8 cellular contexts compared by ENCODE assay signal in genomic region chr3:120349819-120350125, GRCh38. TPM values are rescaled to one million over a fixed set of nuclear protein-coding genes. Genes with fewer than 3 reads are reported as not detected.
DNase-seq lines count a peak whose midpoint lies in the region; ATAC-seq and TF ChIP-seq lines count a peak whose summit lies in the region.

No MANE protein-coding gene starts in this region.

- H3K36me3 ChIP-seq in H7 (replicated peaks; ENCODE audit: control insufficient read depth, insufficient read depth, low read length) (no peaks in the 10 kb centered on the region), ascending aorta (no peaks in the 10 kb centered on the region), suprapubic skin (no peaks in the 10 kb centered on the region)

- no peaks in the 10 kb centered on the region for H3K9me3 ChIP-seq in ascending aorta
- H3K9me3 ChIP-seq in suprapubic skin: no peaks in the 10 kb centered on the region

- intact Hi-C loops in ascending aorta (cut with DNase I): loop anchor here (1.0 to 10.0 kb wide), 7 partner anchors 69 to 395 kb away; partner anchors contain the start of genes GSK3B, GTF2E1, NDUFB4 and RABL3
- intact Hi-C loops in left colon (cut with DNase I, micrococcal nuclease): no loop called here

- TF ChIP-seq CTCF in AG09309 (IDR thresholded peaks at IDR 0.05; ENCODE audit: control insufficient read depth, insufficient read depth, low read depth, low read length, missing control alignments): no peak
- TF ChIP-seq CTCF in ascending aorta (IDR thresholded peaks at IDR 0.05): no peak
- TF ChIP-seq CTCF in suprapubic skin (IDR thresholded peaks at IDR 0.05): no peak

- H3K27me3 ChIP-seq in H7 (ENCODE audit: control insufficient read depth, insufficient read depth, low read length): no peaks in the 10 kb centered on the region
- H3K27me3 ChIP-seq in ascending aorta: no peaks in the 10 kb centered on the region
- no peaks in the 10 kb centered on the region for H3K27me3 ChIP-seq in suprapubic skin

- TF ChIP-seq POLR2A in suprapubic skin (IDR thresholded peaks at IDR 0.05): no peak

- no peak for DNase-seq in AG09309 (ENCODE audit: low read depth)
- DNase-seq in H7: peak; percentile 60
- DNase-seq in ascending aorta (ENCODE audit: low spot score in 2 of 2): no peak
- DNase-seq in left colon: no peak
- DNase-seq in suprapubic skin (ENCODE audit: low spot score in 2 of 2): no peak
- no peak for DNase-seq in hepatic stellate cell (ENCODE audit: low spot score)
- no peak for DNase-seq in NCI-H128 (lab: John Stamatoyannopoulos, UW; ENCODE audit: unreplicated experiment)
- DNase-seq in activated CD8-positive, alpha-beta memory T cell treated with anti-CD3 and anti-CD28 coated beads, Interleukin-2, amount 50 U/mL, for 4 hours: no peak

- ATAC-seq in left colon: peak; percentile 1

- peak overlapping the region; percentile 95 for H3K4me3 ChIP-seq in AG09309 (ENCODE audit: control insufficient read depth, low read depth, low read length)
- peak overlapping the region; percentile 90 for H3K4me3 ChIP-seq in H7 (ENCODE audit: insufficient read depth, low read depth, low read length)
- peak overlapping the region; percentile 89 to 96 for H3K4me3 ChIP-seq in ascending aorta
- H3K4me3 ChIP-seq in suprapubic skin: peak overlapping the region; percentile 84

- H3K27ac ChIP-seq in ascending aorta (peak overlapping the region; percentile 92 to 94), suprapubic skin (peak overlapping the region; percentile 91)

- peaks cover 0 to 14% of the 10 kb centered on the region in 2 donors for H3K4me1 ChIP-seq in ascending aorta
- H3K4me1 ChIP-seq in suprapubic skin: peaks cover 27% of the 10 kb centered on the region

- 8% methylated on average over 8 of the region's 8 CpGs for WGBS in suprapubic skin

- TF ChIP-seq EP300 in suprapubic skin (IDR thresholded peaks at IDR 0.05): no peak

RNA-seq across cellular contexts. Expression of gene LRRC58, which starts 0.6 kb away (rescaled TPM):
- total RNA-seq in H7 (2014; rRNA removed; shearing (Covaris generic)): 16.6 and 25.0 TPM in 2 replicates
- total RNA-seq in ascending aorta: 14.7 TPM
- 10 to 100 TPM; 11.3 to 12.1 TPM for total RNA-seq in left colon
- 10 to 100 TPM; 25.3 to 35.6 (median 31.3) TPM for total RNA-seq in suprapubic skin
